1 cellular context compared by ENCODE assay signal in genomic region chr19:17215125-17215971, GRCh38.
TF ChIP-seq lines count a peak whose summit lies in the region.

Gene USE1 (plus strand): TSS chr19:17215357. CDS start chr19:17215406, 49 bp downstream.

TF ChIP-seq in HepG2, 621 proteins besides CTCF, POLR2A, EP300 and RAD21 (continued from another document and continues in another):
- no peak for TF ChIP-seq FUBP1 (CRISPR knock-in tag; IDR thresholded peaks at IDR 0.05; ENCODE audit: borderline replicate concordance)
- TF ChIP-seq KAT7 (CRISPR knock-in tag; IDR thresholded peaks at IDR 0.05; ENCODE audit: borderline replicate concordance), result no peak
- peak; percentile 37; the same call in 1 of the 2 replicates for TF ChIP-seq SIX4 (CRISPR knock-in tag; IDR thresholded peaks at IDR 0.05)
- TF ChIP-seq SKIL (CRISPR knock-in tag; IDR thresholded peaks at IDR 0.05; ENCODE audit: borderline replicate concordance), result no peak
- no peak for TF ChIP-seq RFX3 (CRISPR knock-in tag; IDR thresholded peaks at IDR 0.05)
- TF ChIP-seq SYNCRIP (IDR thresholded peaks at IDR 0.05; ENCODE audit: insufficient read depth, low read depth, low read length), result no peak
- peak; percentile 54; the same call in 1 of the 2 replicates for TF ChIP-seq ZNF441 (CRISPR knock-in tag; IDR thresholded peaks at IDR 0.05; ENCODE audit: borderline replicate concordance)
- no peak for TF ChIP-seq SOX13 (IDR thresholded peaks at IDR 0.05)
- TF ChIP-seq SOX13 (CRISPR knock-in tag; conservative IDR thresholded peaks at IDR 0.05 in 1 of 2, IDR thresholded peaks at IDR 0.05 in 1 of 2), result no peak
- 0 out of 2 replicates have a peak, but pooled peaks have one; percentile 43 for TF ChIP-seq AHDC1 (CRISPR knock-in tag; IDR thresholded peaks at IDR 0.05; ENCODE audit: borderline replicate concordance)
- TF ChIP-seq PLSCR1 (CRISPR knock-in tag; IDR thresholded peaks at IDR 0.05; ENCODE audit: borderline replicate concordance), result no peak
- TF ChIP-seq NAIF1 (CRISPR knock-in tag; IDR thresholded peaks at IDR 0.05; ENCODE audit: borderline replicate concordance), result no peak
- no peak; the same call in 1 of the 2 replicates for TF ChIP-seq ZNF556 (CRISPR knock-in tag; IDR thresholded peaks at IDR 0.05; ENCODE audit: borderline replicate concordance)
- TF ChIP-seq ARNTL (CRISPR knock-in tag; IDR thresholded peaks at IDR 0.05), result no peak
- TF ChIP-seq ZBTB44 (CRISPR knock-in tag; IDR thresholded peaks at IDR 0.05), result no peak
- peak; percentile 94 for TF ChIP-seq PHF20 (CRISPR knock-in tag; IDR thresholded peaks at IDR 0.05)
- TF ChIP-seq PRDM15 (CRISPR knock-in tag; IDR thresholded peaks at IDR 0.05), result no peak
- peak; percentile 56; the same call in 1 of the 2 replicates for TF ChIP-seq IRF2 (CRISPR knock-in tag; IDR thresholded peaks at IDR 0.05)
- no peak for TF ChIP-seq ZSCAN22 (CRISPR knock-in tag; IDR thresholded peaks at IDR 0.05)
- no peak for TF ChIP-seq ZNF318 (CRISPR knock-in tag; IDR thresholded peaks at IDR 0.05)
- no peak for TF ChIP-seq ETS1 (CRISPR knock-in tag; IDR thresholded peaks at IDR 0.05)
